31 cellular contexts compared by ENCODE assay signal in genomic region chr19:52917531-52917930, GRCh38. TPM values are rescaled to one million over a fixed set of nuclear protein-coding genes. Genes with fewer than 3 reads are reported as not detected.
"Had no signal": no experiment of that assay in that cellular context is flagged by ENCODE, and none has a peak within 500 bp of the region (broad histone marks: within the 10 kb centered on the region; RNA-seq: fewer than 3 reads in every experiment).

No MANE protein-coding gene starts in this region.

- H3K9me3 ChIP-seq: left lung, lower lobe of right lung, pancreas, prostate gland, stomach, thoracic aorta, tibial artery, uterus had no signal

- H3K27me3 ChIP-seq: left lung, pancreas, stomach, tibial artery, uterus had no signal

- H3K36me3 Mint-ChIP-seq: natural killer cell had no signal

- H3K4me3 Mint-ChIP-seq: immature natural killer cell; mesothelial cell of epicardium; natural killer cell; stimulated activated naive B cell treated with anti-CD40 and anti-IgM and Interleukin-4, amounts not matched to agents 10 μg/mL and 1 μg/mL and 100 μg/mL, for 72 hours; type B pancreatic cell had no signal

- DNase-seq: hippocampal formation; immature natural killer cell; kidney; left colon; left lung; lower lobe of right lung; mammary epithelial cell; mesendoderm; naive B cell; natural killer cell; nucleus accumbens; pancreas; retina; right cardiac atrium; stimulated activated CD4-positive, alpha-beta T cell treated with anti-CD3 and anti-CD28 coated beads, Interleukin-12 subunit alpha, Interleukin-12 subunit beta, amount 100 ng/mL, for 4 hours; stimulated activated CD4-positive, alpha-beta T cell treated with anti-CD3 and anti-CD28 coated beads, Interleukin-15, amount 100 ng/mL, for 24 hours; stimulated activated CD4-positive, alpha-beta T cell treated with anti-CD3 and anti-CD28 coated beads, Interleukin-2, amount 100 ng/mL, for 24 hours; stimulated activated CD4-positive, alpha-beta T cell treated with anti-CD3 and anti-CD28 coated beads, Interleukin-4, amount 100 ng/mL, for 1 hour; stimulated activated naive B cell treated with anti-CD40 and anti-IgM and Interleukin-4, amounts not matched to agents 10 μg/mL and 1 μg/mL and 100 μg/mL, for 72 hours; stimulated activated naive CD8-positive, alpha-beta T cell treated with anti-CD3 and anti-CD28 coated beads, Interleukin-15, Interleukin-2, amounts not matched to agents 100 U/mL and 50 U/mL, for 24 hours; stomach; uterus had no signal

- H3K36me3 ChIP-seq: prostate gland, uterus had no signal

- H3K27ac ChIP-seq: left lung, lower lobe of right lung, pancreas, prostate gland, skin epidermis, stomach, thoracic aorta, tibial artery, uterus had no signal

- H3K9me3 Mint-ChIP-seq: immature natural killer cell; mesothelial cell of epicardium; natural killer cell; stimulated activated naive B cell treated with anti-CD40 and anti-IgM and Interleukin-4, amounts not matched to agents 10 μg/mL and 1 μg/mL and 100 μg/mL, for 72 hours; type B pancreatic cell had no signal

- FAIRE-seq: islet of Langerhans, kidney, pancreas had no signal

- H3K27ac Mint-ChIP-seq: mesothelial cell of epicardium; natural killer cell; stimulated activated naive B cell treated with anti-CD40 and anti-IgM and Interleukin-4, amounts not matched to agents 10 μg/mL and 1 μg/mL and 100 μg/mL, for 72 hours; type B pancreatic cell had no signal

- ATAC-seq: left colon; left lung; lower lobe of right lung; natural killer cell; pancreas; right cardiac atrium; sciatic nerve; stimulated activated naive B cell treated with anti-CD40 and anti-IgM and Interleukin-4, amounts not matched to agents 10 μg/mL and 1 μg/mL and 100 μg/mL, for 72 hours; stimulated activated naive CD8-positive, alpha-beta T cell treated with anti-CD3 and anti-CD28 coated beads, Interleukin-15, Interleukin-2, amounts not matched to agents 100 U/mL and 50 U/mL, for 24 hours had no signal

- H3K4me3 ChIP-seq: left lung, lower lobe of right lung, pancreas, prostate gland, skin epidermis, stomach, thoracic aorta, tibial artery, uterus had no signal

- H3K27me3 Mint-ChIP-seq: naive B cell; stimulated activated naive B cell treated with anti-CD40 and anti-IgM and Interleukin-4, amounts not matched to agents 10 μg/mL and 1 μg/mL and 100 μg/mL, for 72 hours; type B pancreatic cell had no signal

RNA-seq across cellular contexts. Expression of gene ZNF320, which starts 20.1 kb away (rescaled TPM):
- total RNA-seq: mononuclear cell had no signal
